9 cellular contexts compared by ENCODE assay signal in genomic region chr9:121261107-121261460, GRCh38. TPM values are rescaled to one million over a fixed set of nuclear protein-coding genes. Genes with fewer than 3 reads are reported as not detected.
DNase-seq lines count a peak whose midpoint lies in the region; ATAC-seq and TF ChIP-seq lines count a peak whose summit lies in the region.
"Had no signal": no experiment of that assay in that cellular context is flagged by ENCODE, and none has a peak within 500 bp of the region (broad histone marks: within the 10 kb centered on the region; RNA-seq: fewer than 3 reads in every experiment).

No MANE protein-coding gene starts in this region.

- POLR2A ChIA-PET in Panc1 (lab: Charles Lee) (no interaction called here), GM10248 (lab: Yijun Ruan, JAX) (no interaction called here)

- in situ Hi-C loops in Panc1 (cut with HindIII; ENCODE audit: low pct_unique_long_range_greater_than_20kb, low sequenced_read_pairs), result no loop called here

- H3K4me1 Mint-ChIP-seq in GM23338, result peaks cover 28% of the 10 kb centered on the region

- no peaks in the 10 kb centered on the region for H3K79me2 ChIP-seq in GM23338 (replicated peaks; ENCODE audit: insufficient read depth)

- no peak overlapping the region for H3K4me3 ChIP-seq in GM23338
- no peak overlapping the region for H3K4me3 ChIP-seq in Panc1 (ENCODE audit: low read depth in 2 of 2, low read length in 2 of 2)
- no peak overlapping the region for H3K4me3 ChIP-seq in fibroblast of the aortic adventitia (ENCODE audit: low read depth, low read length)
- H3K4me3 ChIP-seq: esophagus squamous epithelium had no signal

- DNase-seq in GM23338 (ENCODE audit: low spot score) (peak; percentile 46), Panc1 (ENCODE audit: low read depth, low spot score) (no peak), fibroblast of the aortic adventitia (ENCODE audit: low read depth) (peak; percentile 27), posterior cingulate gyrus (peak; percentile 64 to 97 (median 72)), kidney glomerular epithelial cell (lab: John Stamatoyannopoulos, UW) (no peak), mucosa of gallbladder (ENCODE audit: low spot score) (no peak), GM10248 (ENCODE audit: extremely low spot score) (no peak), cerebellar nuclear complex (lab: John Stamatoyannopoulos, UW) (no peak)
- DNase-seq: esophagus squamous epithelium had no signal

- no peaks in the 10 kb centered on the region for H3K9me2 ChIP-seq in GM23338 (ENCODE audit: insufficient read depth)

- CTCF ChIA-PET in Panc1 (lab: Charles Lee), result no interaction called here
- CTCF ChIA-PET in GM10248 (lab: Yijun Ruan, JAX), result interaction anchor here (1.2 to 2.6 kb wide), 3 partner anchors 8 to 17 kb away, joined by 3 to 10 read pairs (median 7); no protein-coding TSS in a partner anchor

- no peaks in the 10 kb centered on the region; the same call in 2 of the 3 replicates for H3K9me3 Mint-ChIP-seq in GM23338

- H3K4me1 ChIP-seq in GM23338 (ENCODE audit: insufficient read depth), result peaks cover 23% of the 10 kb centered on the region
- peaks cover 7% of the 10 kb centered on the region for H3K4me1 ChIP-seq in Panc1 (ENCODE audit: control insufficient read depth, insufficient read depth, low read length)

- H3K27me3 ChIP-seq in GM23338 (ENCODE audit: insufficient read depth) (peaks cover 23% of the 10 kb centered on the region), Panc1 (ENCODE audit: control insufficient read depth, insufficient read depth, low read length) (no peaks in the 10 kb centered on the region)
- H3K27me3 ChIP-seq: esophagus squamous epithelium had no signal

- TF ChIP-seq CTCF in GM23338 (conservative IDR thresholded peaks at IDR 0.05; ENCODE audit: low read depth in 2 of 2), result no peak
- no peak for TF ChIP-seq CTCF in Panc1 (IDR thresholded peaks at IDR 0.05)
- no peak for TF ChIP-seq CTCF in fibroblast of the aortic adventitia (IDR thresholded peaks at IDR 0.05; ENCODE audit: insufficient read depth, low read length)
- TF ChIP-seq CTCF in GM10248 (IDR thresholded peaks at IDR 0.05; ENCODE audit: control extremely low read depth, extremely low read depth, low read depth, missing control alignments), result no peak

- H3K27ac Mint-ChIP-seq in GM23338, result no peak overlapping the region

- no peak overlapping the region for H2AFZ ChIP-seq in GM23338

- no peaks in the 10 kb centered on the region for H4K20me1 ChIP-seq in GM23338 (replicated peaks; ENCODE audit: insufficient read depth)

- peak overlapping the region; percentile 37; the same call in 1 of the 2 replicates for H3K4me2 ChIP-seq in GM23338

- H3K27me3 Mint-ChIP-seq in GM23338 (ENCODE audit: insufficient read depth, low read depth, poor library complexity), result peaks cover 4% of the 10 kb centered on the region

- ATAC-seq in GM23338 (peak; percentile 88), Panc1 (peak; percentile 69)

- intact Hi-C loops in Panc1 (cut with micrococcal nuclease; ENCODE audit: unreplicated experiment), result no loop called here
- intact Hi-C loops in posterior cingulate gyrus (cut with DNase I), result loop anchor here (5.0 kb wide), 1 partner anchor 49 kb away; no protein-coding TSS in a partner anchor

- H3K9me3 ChIP-seq in Panc1 (ENCODE audit: control insufficient read depth, insufficient read depth, low read depth, low read length), result no peaks in the 10 kb centered on the region
- H3K9me3 ChIP-seq: esophagus squamous epithelium had no signal

- H3K27ac ChIP-seq in GM23338 (ENCODE audit: low read depth) (no peak overlapping the region), Panc1 (ENCODE audit: low read length) (no peak overlapping the region)
- H3K27ac ChIP-seq: esophagus squamous epithelium had no signal

- H3F3A ChIP-seq in GM23338 (replicated peaks; ENCODE audit: low read depth), result no peaks in the 10 kb centered on the region

- no peaks in the 10 kb centered on the region for H3K36me3 Mint-ChIP-seq in GM23338 (ENCODE audit: low read depth)

- no peak overlapping the region for H3K4me3 Mint-ChIP-seq in GM23338

- BruUV-seq in Panc1 (replicated peaks; lab: Mats Ljungman, UMichigan), result no TSS peak

- no peaks in the 10 kb centered on the region for H3K36me3 ChIP-seq in GM23338 (ENCODE audit: insufficient read depth)
- H3K36me3 ChIP-seq in Panc1 (ENCODE audit: control insufficient read depth, insufficient read depth, low read length), result no peaks in the 10 kb centered on the region
- H3K36me3 ChIP-seq: esophagus squamous epithelium had no signal

TF ChIP-seq in GM23338, 12 proteins besides CTCF, POLR2A, EP300 and RAD21 (continues in another document):
- TF ChIP-seq REST (IDR thresholded peaks at IDR 0.05; ENCODE audit: unreplicated experiment) (no peak), JUNB (IDR thresholded peaks at IDR 0.05; ENCODE audit: unreplicated experiment) (no peak)

RNA-seq across cellular contexts. Expression of gene GSN, which starts 6.9 kb away (rescaled TPM):
- 85.7 and 101 TPM in 2 replicates for total RNA-seq in GM23338 (2014; rRNA removed; shearing (Covaris generic))
- polyA plus RNA-seq in GM23338 (2016; fragmentation: Nextera tagmentation; extraction: Ambion mirVana), result 30.2 and 38.3 TPM in 2 replicates
- total RNA-seq in Panc1 (2021; ENCODE audit: unreplicated experiment) (278 TPM), fibroblast of the aortic adventitia (ENCODE audit: low replicate concordance) (253 and 293 TPM in 2 replicates), mucosa of gallbladder (521 TPM)
- polyA plus RNA-seq in Panc1 (2012; ENCODE audit: insufficient read length), result 483 TPM

RNA-seq across cellular contexts. Expression of gene RAB14, which starts 59.4 kb away (rescaled TPM):
- total RNA-seq in GM23338 (2014; rRNA removed; shearing (Covaris generic)), result 29.7 and 31.0 TPM in 2 replicates
- polyA plus RNA-seq in GM23338 (2016; fragmentation: Nextera tagmentation; extraction: Ambion mirVana), result 21.1 and 22.8 TPM in 2 replicates
- 42.7 TPM for total RNA-seq in Panc1 (2021; ENCODE audit: unreplicated experiment)
- 23.1 TPM for polyA plus RNA-seq in Panc1 (2012; ENCODE audit: insufficient read length)
- total RNA-seq in fibroblast of the aortic adventitia (ENCODE audit: low replicate concordance), result 24.0 and 47.8 TPM in 2 replicates
- 72.3 TPM for total RNA-seq in mucosa of gallbladder

Comparison
In these comparisons a context has a peak if more than half of its experiments do, and no peak if none do; other contexts are left out.
1. DNase-seq: peak in GM23338 (single experiment), fibroblast of the aortic adventitia (single experiment) and posterior cingulate gyrus (10 of 10); none in Panc1 (single experiment), kidney glomerular epithelial cell (single experiment), mucosa of gallbladder (single experiment), GM10248 (single experiment) and cerebellar nuclear complex (0 of 2).